10 cellular contexts compared by ENCODE assay signal in genomic region chrX:134374910-134375309, GRCh38. TPM values are rescaled to one million over a fixed set of nuclear protein-coding genes. Genes with fewer than 3 reads are reported as not detected.
DNase-seq lines count a peak whose midpoint lies in the region; ATAC-seq and TF ChIP-seq lines count a peak whose summit lies in the region.
"Had no signal": no experiment of that assay in that cellular context is flagged by ENCODE, and none has a peak within 500 bp of the region (broad histone marks: within the 10 kb centered on the region; RNA-seq: fewer than 3 reads in every experiment).

No MANE protein-coding gene starts in this region.

- H3K9me3 ChIP-seq in CD4-positive, alpha-beta T cell (ENCODE audit: control insufficient read depth, low read length): no peaks in the 10 kb centered on the region

- POLR2A ChIA-PET in CD4-positive, alpha-beta T cell (lab: Charles Lee): interaction anchor here (1.3 kb wide), 1 partner anchor 9 kb away, joined by 3 read pairs; no protein-coding TSS in a partner anchor
- POLR2A ChIA-PET in activated naive CD8-positive, alpha-beta T cell treated with anti-CD3 and anti-CD28 coated beads, Interleukin-2, amount 10 ng/mL, durations not matched to agents 7 days and 5 days (lab: Charles Lee): interaction anchor here (0.7 kb wide), 1 partner anchor 618 kb away, joined by 4 read pairs; no protein-coding TSS in a partner anchor

- H3K4me1 Mint-ChIP-seq in CD4-positive, alpha-beta T cell (ENCODE audit: low read depth): peaks cover 29% of the 10 kb centered on the region
- H3K4me1 Mint-ChIP-seq in IgD-negative memory B cell (peaks cover 11 to 15% (median 13%) of the 10 kb centered on the region in 3 donors), memory B cell (peaks cover 9% of the 10 kb centered on the region)
- H3K4me1 Mint-ChIP-seq in activated naive CD8-positive, alpha-beta T cell treated with anti-CD3 and anti-CD28 coated beads, Interleukin-2, amount 10 ng/mL, durations not matched to agents 7 days and 5 days: peaks cover 8% of the 10 kb centered on the region

- peak overlapping the region; percentile 97 for H3K27ac Mint-ChIP-seq in CD4-positive, alpha-beta T cell
- peak overlapping the region; percentile 92 to 97 (median 96) for H3K27ac Mint-ChIP-seq in IgD-negative memory B cell
- H3K27ac Mint-ChIP-seq in activated naive CD8-positive, alpha-beta T cell treated with anti-CD3 and anti-CD28 coated beads, Interleukin-2, amount 10 ng/mL, durations not matched to agents 7 days and 5 days: peak overlapping the region; percentile 97
- H3K27ac Mint-ChIP-seq in memory B cell: peak overlapping the region; percentile 94

- no peaks in the 10 kb centered on the region for H3K27me3 ChIP-seq in CD4-positive, alpha-beta T cell (ENCODE audit: control insufficient read depth, insufficient read depth, low read length)

- no peak for TF ChIP-seq CTCF in CD4-positive, alpha-beta T cell (IDR thresholded peaks at IDR 0.05)

- peaks cover 21% of the 10 kb centered on the region for H3K36me3 Mint-ChIP-seq in CD4-positive, alpha-beta T cell (ENCODE audit: low read depth)
- H3K36me3 Mint-ChIP-seq in IgD-negative memory B cell (peaks cover 2% of the 10 kb centered on the region), memory B cell (no peaks in the 10 kb centered on the region)
- peaks cover 8% of the 10 kb centered on the region for H3K36me3 Mint-ChIP-seq in activated naive CD8-positive, alpha-beta T cell treated with anti-CD3 and anti-CD28 coated beads, Interleukin-2, amount 10 ng/mL, durations not matched to agents 7 days and 5 days

- intact Hi-C loops in CD4-positive, alpha-beta T cell (cut with DNase I, micrococcal nuclease): no loop called here

- ATAC-seq in CD4-positive, alpha-beta T cell (ENCODE audit: poor library complexity): no peak
- ATAC-seq in activated naive CD8-positive, alpha-beta T cell treated with anti-CD3 and anti-CD28 coated beads, Interleukin-2, amount 10 ng/mL, durations not matched to agents 7 days and 5 days (ENCODE audit: low read depth): no peak
- ATAC-seq in memory B cell (ENCODE audit: low read depth): no peak
- ATAC-seq in GM21390 (IDR thresholded peaks at IDR 0.05; ENCODE audit: unreplicated experiment): no peak
- no peak for ATAC-seq in HG02840 (IDR thresholded peaks at IDR 0.05; ENCODE audit: low FRiP score, unreplicated experiment)
- ATAC-seq: left ventricle myocardium superior had no signal

- no peaks in the 10 kb centered on the region for H3K27me3 Mint-ChIP-seq in CD4-positive, alpha-beta T cell
- peaks cover 1% of the 10 kb centered on the region for H3K27me3 Mint-ChIP-seq in IgD-negative memory B cell
- no peaks in the 10 kb centered on the region for H3K27me3 Mint-ChIP-seq in activated naive CD8-positive, alpha-beta T cell treated with anti-CD3 and anti-CD28 coated beads, Interleukin-2, amount 10 ng/mL, durations not matched to agents 7 days and 5 days
- H3K27me3 Mint-ChIP-seq in memory B cell: no peaks in the 10 kb centered on the region

- H3K9me3 Mint-ChIP-seq in CD4-positive, alpha-beta T cell: no peaks in the 10 kb centered on the region
- H3K9me3 Mint-ChIP-seq in IgD-negative memory B cell: no peaks in the 10 kb centered on the region
- no peaks in the 10 kb centered on the region for H3K9me3 Mint-ChIP-seq in activated naive CD8-positive, alpha-beta T cell treated with anti-CD3 and anti-CD28 coated beads, Interleukin-2, amount 10 ng/mL, durations not matched to agents 7 days and 5 days
- H3K9me3 Mint-ChIP-seq in memory B cell: no peaks in the 10 kb centered on the region

- peak overlapping the region; percentile 97 for H3K4me3 Mint-ChIP-seq in CD4-positive, alpha-beta T cell
- peak overlapping the region; percentile 85 to 94 (median 92) for H3K4me3 Mint-ChIP-seq in IgD-negative memory B cell
- H3K4me3 Mint-ChIP-seq in activated naive CD8-positive, alpha-beta T cell treated with anti-CD3 and anti-CD28 coated beads, Interleukin-2, amount 10 ng/mL, durations not matched to agents 7 days and 5 days: peak overlapping the region; percentile 96
- peak overlapping the region; percentile 95 for H3K4me3 Mint-ChIP-seq in memory B cell

- CTCF ChIA-PET in CD4-positive, alpha-beta T cell (lab: Charles Lee): interaction anchor here (1.6 kb wide), 1 partner anchor 21 kb away, joined by 6 read pairs; no protein-coding TSS in a partner anchor

- no peak overlapping the region for H3K27ac ChIP-seq in CD4-positive, alpha-beta T cell (ENCODE audit: low read depth, low read length)

- no peak for DNase-seq in CD4-positive, alpha-beta T cell
- no peak for DNase-seq in activated naive CD8-positive, alpha-beta T cell treated with anti-CD3 and anti-CD28 coated beads, Interleukin-2, amount 10 ng/mL, durations not matched to agents 7 days and 5 days
- DNase-seq in memory B cell (ENCODE audit: low spot score in 2 of 2): no peak
- no peak for DNase-seq in SKM-1 (lab: John Stamatoyannopoulos, UW; ENCODE audit: unreplicated experiment)
- DNase-seq in activated effector memory CD4-positive, alpha-beta T cell treated with Interleukin-2 at 50 U/mL for 16 hours: no peak
- DNase-seq: left ventricle myocardium superior, NCI-H226 had no signal

RNA-seq across cellular contexts. Expression of gene PHF6, which starts 1.8 kb away (rescaled TPM):
- total RNA-seq in CD4-positive, alpha-beta T cell: 1 to 10 TPM; 7.5 to 7.9 TPM
- polyA plus RNA-seq in IgD-negative memory B cell: 39.8 TPM
- 10 to 100 TPM; 34.1 to 36.9 TPM for total RNA-seq in activated naive CD8-positive, alpha-beta T cell treated with anti-CD3 and anti-CD28 coated beads, Interleukin-2, amount 10 ng/mL, durations not matched to agents 7 days and 5 days
